8 cellular contexts compared by ENCODE assay signal in genomic region chr2:221572821-221573429, GRCh38. TPM values are rescaled to one million over a fixed set of nuclear protein-coding genes. Genes with fewer than 3 reads are reported as not detected.
DNase-seq lines count a peak whose midpoint lies in the region; ATAC-seq and TF ChIP-seq lines count a peak whose summit lies in the region.

No MANE protein-coding gene starts in this region.

- H3K4me1 ChIP-seq in BE2C (no peaks in the 10 kb centered on the region; the same call in 1 of the 2 replicates), SJCRH30 (peaks cover 6% of the 10 kb centered on the region; the same call in 1 of the 2 replicates), iPS DF 6.9 (ENCODE audit: control insufficient read depth, insufficient read depth, low read length) (peaks cover 6% of the 10 kb centered on the region), skeletal muscle tissue (ENCODE audit: control insufficient read depth in 3 of 3, insufficient read depth in 3 of 3, low read length in 3 of 3) (peaks cover 23 to 43% (median 24%) of the 10 kb centered on the region in 3 donors)

- H3K36me3 ChIP-seq in BE2C: no peaks in the 10 kb centered on the region
- H3K36me3 ChIP-seq in SJCRH30: no peaks in the 10 kb centered on the region
- no peaks in the 10 kb centered on the region for H3K36me3 ChIP-seq in iPS DF 6.9 (ENCODE audit: control insufficient read depth, insufficient read depth, low read length)
- no peaks in the 10 kb centered on the region for H3K36me3 ChIP-seq in skeletal muscle tissue (ENCODE audit: control insufficient read depth in 3 of 3, insufficient read depth in 3 of 3, low read length in 3 of 3)

- H3K9ac ChIP-seq in skeletal muscle tissue (ENCODE audit: low read depth in 1 of 3, low read length in 3 of 3): peak overlapping the region; percentile 80 to 84 (median 80)

- H3K9me3 ChIP-seq in BE2C: no peaks in the 10 kb centered on the region
- no peaks in the 10 kb centered on the region for H3K9me3 ChIP-seq in SJCRH30 (replicated peaks)
- H3K9me3 ChIP-seq in iPS DF 6.9 (ENCODE audit: control insufficient read depth, insufficient read depth, low read length): no peaks in the 10 kb centered on the region
- no peaks in the 10 kb centered on the region for H3K9me3 ChIP-seq in skeletal muscle tissue (ENCODE audit: control insufficient read depth in 3 of 3, low read length in 3 of 3)

- H3K27me3 ChIP-seq in BE2C (peaks cover 68% of the 10 kb centered on the region), SJCRH30 (peaks cover 8% of the 10 kb centered on the region; the same call in 1 of the 2 replicates), iPS DF 6.9 (ENCODE audit: control insufficient read depth, insufficient read depth, low read length) (peaks cover 9% of the 10 kb centered on the region), skeletal muscle tissue (ENCODE audit: control insufficient read depth in 3 of 3, insufficient read depth in 3 of 3, low read length in 3 of 3) (peaks cover 8 to 15% (median 13%) of the 10 kb centered on the region in 3 donors)

- H3K4me3 ChIP-seq in BE2C (ENCODE audit: low read depth, low read length) (peak overlapping the region; percentile 56), SJCRH30 (peak overlapping the region; percentile 66), iPS DF 6.9 (ENCODE audit: low read length) (peak overlapping the region; percentile 82; the same call in 1 of the 2 replicates), skeletal muscle tissue (ENCODE audit: low read length in 3 of 3) (peak overlapping the region; percentile 82 to 95 (median 88))

- WGBS in iPS DF 6.9 (ENCODE audit: insufficient coverage, insufficient read length): no CpG with 5 or more reads among the region's 42 CpGs

- no peak for TF ChIP-seq CTCF in BE2C (IDR thresholded peaks at IDR 0.05; ENCODE audit: low read depth, low read length)

- DNase-seq in BE2C (peak; percentile 29), SJCRH30 (no peak), astrocyte of the hippocampus (ENCODE audit: low read depth, low spot score) (peak; percentile 82), iPS DF 6.9 (ENCODE audit: low read depth, low spot score) (no peak), COLO829 (ENCODE audit: low spot score) (no peak)

- H3K27ac ChIP-seq in SJCRH30: peak overlapping the region; percentile 7; the same call in 1 of the 2 replicates
- H3K27ac ChIP-seq in iPS DF 6.9 (ENCODE audit: low read length): no peak overlapping the region
- peak overlapping the region; percentile 77 for H3K27ac ChIP-seq in skeletal muscle tissue (ENCODE audit: low read depth, low read length)

- peak; percentile 24 for ATAC-seq in GM19043 (IDR thresholded peaks at IDR 0.05; ENCODE audit: low read depth, unreplicated experiment)
- ATAC-seq in HG03139 (IDR thresholded peaks at IDR 0.05; ENCODE audit: unreplicated experiment): peak; percentile 17

RNA-seq across cellular contexts. Expression of gene EPHA4, which starts 0.8 kb away (rescaled TPM):
- 0.57 TPM for polyA plus RNA-seq in BE2C (2012; ENCODE audit: insufficient read depth, insufficient read length, low read depth)
- 4.0 and 4.2 TPM in 2 replicates for total RNA-seq in SJCRH30 (2014; rRNA removed; shearing (Covaris generic))
- total RNA-seq in skeletal muscle tissue: 24.0 TPM

Comparison
In these comparisons a context has a peak if more than half of its experiments do, and no peak if none do; other contexts are left out.
1. DNase-seq: peak in BE2C (single experiment) and astrocyte of the hippocampus (single experiment); none in SJCRH30 (0 of 2), iPS DF 6.9 (single experiment) and COLO829 (single experiment).
2. Peak in every context shown above with its lines, with median percentiles within 50 percentile points of each other: H3K4me3 ChIP-seq.